Comparison of ENCODE assay signal across 8 cellular contexts in genomic region chr10:120942806-120943413, GRCh38.
DNase-seq lines count a peak whose midpoint lies in the region; ATAC-seq and TF ChIP-seq lines count a peak whose summit lies in the region.

No MANE protein-coding gene starts in this region.

- WGBS in endodermal cell (ENCODE audit: insufficient coverage in 1 of 2, insufficient read length in 1 of 2), 2 experiments: 0 to 29% methylated on average over 2 to 23 of the region's 23 CpGs

- CTCF ChIA-PET in activated CD8-positive, alpha-beta memory T cell treated with anti-CD3 and anti-CD28 coated beads, Interleukin-2, amount 10 ng/mL, durations not matched to agents 7 days and 5 days (lab: Charles Lee): interaction anchor here (0.6 kb wide), 1 partner anchor 1225 kb away, joined by 3 read pairs; no protein-coding TSS in a partner anchor

- peaks cover 9% of the 10 kb centered on the region for H3K4me1 Mint-ChIP-seq in activated CD8-positive, alpha-beta memory T cell treated with anti-CD3 and anti-CD28 coated beads, Interleukin-2, amount 10 ng/mL, durations not matched to agents 7 days and 5 days
- H3K4me1 Mint-ChIP-seq in endodermal cell: peaks cover 9% of the 10 kb centered on the region

- no peak overlapping the region for H3K4me3 Mint-ChIP-seq in activated CD8-positive, alpha-beta memory T cell treated with anti-CD3 and anti-CD28 coated beads, Interleukin-2, amount 10 ng/mL, durations not matched to agents 7 days and 5 days
- H3K4me3 Mint-ChIP-seq in endodermal cell: no peak overlapping the region

- no peaks in the 10 kb centered on the region for H3K4me1 ChIP-seq in endodermal cell (ENCODE audit: control insufficient read depth, insufficient read depth, low read length)

- no peaks in the 10 kb centered on the region for H3K36me3 Mint-ChIP-seq in activated CD8-positive, alpha-beta memory T cell treated with anti-CD3 and anti-CD28 coated beads, Interleukin-2, amount 10 ng/mL, durations not matched to agents 7 days and 5 days
- no peaks in the 10 kb centered on the region for H3K36me3 Mint-ChIP-seq in endodermal cell (ENCODE audit: low read depth)

- no peak overlapping the region for H3K4me3 ChIP-seq in endodermal cell (ENCODE audit: low read length)

- H3K9ac ChIP-seq in endodermal cell (ENCODE audit: extremely low read depth, low read length, poor library complexity, severe bottlenecking): no peak overlapping the region

- peak; percentile 96 for TF ChIP-seq CTCF in endodermal cell (conservative IDR thresholded peaks at IDR 0.05)

- H3K27me3 ChIP-seq in endodermal cell (ENCODE audit: control insufficient read depth, insufficient read depth, low read length, poor library complexity, severe bottlenecking): peaks cover 4% of the 10 kb centered on the region

- H3K27ac Mint-ChIP-seq in activated CD8-positive, alpha-beta memory T cell treated with anti-CD3 and anti-CD28 coated beads, Interleukin-2, amount 10 ng/mL, durations not matched to agents 7 days and 5 days: no peak overlapping the region
- no peak overlapping the region for H3K27ac Mint-ChIP-seq in endodermal cell

- H3K36me3 ChIP-seq in endodermal cell (ENCODE audit: control insufficient read depth, insufficient read depth, low read length): no peaks in the 10 kb centered on the region

- peak; percentile 98 for ATAC-seq in GM19351 (IDR thresholded peaks at IDR 0.05; ENCODE audit: unreplicated experiment)
- peak; percentile 78 for ATAC-seq in HG03469 (IDR thresholded peaks at IDR 0.05; ENCODE audit: unreplicated experiment)
- peak; percentile 95 for ATAC-seq in activated CD8-positive, alpha-beta memory T cell treated with anti-CD3 and anti-CD28 coated beads, Interleukin-2, amount 10 ng/mL, durations not matched to agents 7 days and 5 days

- no peaks in the 10 kb centered on the region for H3K27me3 Mint-ChIP-seq in activated CD8-positive, alpha-beta memory T cell treated with anti-CD3 and anti-CD28 coated beads, Interleukin-2, amount 10 ng/mL, durations not matched to agents 7 days and 5 days
- peaks cover 22% of the 10 kb centered on the region for H3K27me3 Mint-ChIP-seq in endodermal cell (ENCODE audit: insufficient read depth)

- H3K27ac ChIP-seq in endodermal cell (ENCODE audit: low read depth, low read length): no peak overlapping the region

- no peaks in the 10 kb centered on the region for H3K9me3 ChIP-seq in endodermal cell (ENCODE audit: control insufficient read depth, low read length)

- H3K9me3 Mint-ChIP-seq in activated CD8-positive, alpha-beta memory T cell treated with anti-CD3 and anti-CD28 coated beads, Interleukin-2, amount 10 ng/mL, durations not matched to agents 7 days and 5 days (ENCODE audit: low read depth): no peaks in the 10 kb centered on the region
- peaks cover 3% of the 10 kb centered on the region for H3K9me3 Mint-ChIP-seq in endodermal cell

- DNase-seq in CD1c-positive myeloid dendritic cell (ENCODE audit: extremely low spot score) (peak; percentile 79), NOMO-1 treated with DMSO at 0.1 percent for 48 hours (lab: John Stamatoyannopoulos, UW; ENCODE audit: unreplicated experiment) (peak; percentile 82), endodermal cell (peak; percentile 96), mucosa of gallbladder (ENCODE audit: low spot score) (peak; percentile 80)
- DNase-seq in activated CD8-positive, alpha-beta memory T cell treated with anti-CD3 and anti-CD28 coated beads, Interleukin-2, amount 10 ng/mL, durations not matched to agents 7 days and 5 days: peak; percentile 82
- peak; percentile 89 for DNase-seq in stimulated activated CD8-positive, alpha-beta memory T cell treated with anti-CD3 and anti-CD28 coated beads, Interleukin-4, amount 100 ng/mL, for 48 hours
